In the genomic region with DNA sequence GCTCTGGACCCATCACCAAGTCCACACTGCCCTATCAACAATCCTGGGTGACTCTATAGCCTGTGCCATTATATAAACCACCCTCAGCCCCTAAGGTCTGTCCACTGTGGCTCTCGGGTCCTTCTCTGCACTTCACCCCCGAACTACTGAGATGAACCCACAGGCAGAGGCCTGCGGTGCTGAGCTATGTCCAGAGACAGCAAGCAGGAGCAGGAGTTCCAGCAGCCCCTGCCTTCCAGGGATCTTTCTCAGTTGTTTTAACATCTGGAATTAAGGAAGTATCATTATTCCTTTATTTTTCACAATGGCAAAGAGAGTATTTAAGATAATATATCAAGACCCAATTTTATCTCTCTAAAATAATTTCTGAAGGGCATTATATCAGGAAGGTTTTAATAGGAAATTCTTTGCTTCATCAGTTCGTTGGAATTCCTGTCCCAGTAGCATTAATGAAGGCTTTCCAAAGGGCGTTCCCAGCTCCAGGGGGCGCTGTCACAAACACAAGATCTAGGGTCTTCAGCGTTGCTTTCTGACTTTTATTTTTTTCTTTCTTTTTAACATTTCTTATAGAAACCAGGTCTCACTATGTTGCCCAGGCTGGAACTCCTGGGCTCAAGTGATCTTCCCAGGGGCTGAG, we compare ENCODE assay signal across 9 cellular contexts. TPM values are rescaled to one million over a fixed set of nuclear protein-coding genes. Genes with fewer than 3 reads are reported as not detected.
DNase-seq lines count a peak whose midpoint lies in the region; ATAC-seq and TF ChIP-seq lines count a peak whose summit lies in the region.
"Had no signal": no experiment of that assay in that cellular context is flagged by ENCODE, and none has a peak within 500 bp of the region (broad histone marks: within the 10 kb centered on the region; RNA-seq: fewer than 3 reads in every experiment).

No MANE protein-coding gene starts in this region.

- no peak overlapping the region for H3K4me3 ChIP-seq in dorsolateral prefrontal cortex

- peak overlapping the region in 8 of 59 donors; percentile 5 to 42 (median 26) for H3K27ac ChIP-seq in dorsolateral prefrontal cortex

- intact Hi-C loops in dorsolateral prefrontal cortex (cut with DNase I) = no loop called here

- DNase-seq in COLO829 (ENCODE audit: low spot score) (peak; percentile 59), HuH-7.5 (ENCODE audit: low spot score) (peak; percentile 46), dorsolateral prefrontal cortex (peak in 4 of 10 donors; percentile 10 to 52 (median 45)), myocyte (ENCODE audit: low read depth) (peak; percentile 55), OCI-M2 (lab: John Stamatoyannopoulos, UW; ENCODE audit: unreplicated experiment) (no peak), NAMALWA (ENCODE audit: low spot score) (no peak)
- DNase-seq: cerebellar nuclear complex had no signal

- ATAC-seq in GM18868 (IDR thresholded peaks at IDR 0.05; ENCODE audit: unreplicated experiment) = no peak
- no peak for ATAC-seq in GM21447 (IDR thresholded peaks at IDR 0.05; ENCODE audit: unreplicated experiment)

- H3K27me3 ChIP-seq in dorsolateral prefrontal cortex = no peaks in the 10 kb centered on the region

- TF ChIP-seq CTCF in dorsolateral prefrontal cortex (IDR thresholded peaks at IDR 0.05 in 54 of 56, conservative IDR thresholded peaks at IDR 0.05 in 2 of 56; ENCODE audit: low read depth in 1 of 56, partially characterized antibody in 56 of 56) = peak in 53 of 56 donors; percentile 16 to 70 (median 50)

RNA-seq across cellular contexts. Expression of a gene that starts 27.3 kb away (rescaled TPM):
- total RNA-seq in dorsolateral prefrontal cortex (100 to 1,000 TPM in 1 of 120 experiments, 10 to 100 TPM in 119; 25.5 to 102 (median 45.7) TPM), myocyte (77.4 and 86.8 TPM in 2 replicates)
- 135 TPM for polyA plus RNA-seq in myocyte (2012)

RNA-seq across cellular contexts. Expression of a gene that starts 45.0 kb away (rescaled TPM):
- not detected for total RNA-seq in dorsolateral prefrontal cortex
- total RNA-seq in myocyte = not detected in 2 replicates
- not detected for polyA plus RNA-seq in myocyte (2012)

Comparison
In these comparisons a context has a peak if more than half of its experiments do, and no peak if none do; other contexts are left out.
1. DNase-seq: peak in COLO829 (single experiment), HuH-7.5 (single experiment) and myocyte (single experiment); none in OCI-M2 (single experiment) and NAMALWA (single experiment).